In genomic region chr2:46363535-46364170, GRCh38 we compare ENCODE assay signal across 13 cellular contexts.
DNase-seq lines count a peak whose midpoint lies in the region; ATAC-seq and TF ChIP-seq lines count a peak whose summit lies in the region.
"Had no signal": no experiment of that assay in that cellular context is flagged by ENCODE, and none has a peak within 500 bp of the region (broad histone marks: within the 10 kb centered on the region; RNA-seq: fewer than 3 reads in every experiment).

No MANE protein-coding gene starts in this region.

- H3K36me3 ChIP-seq in SK-N-SH (replicated peaks in 1 of 2; ENCODE audit: control insufficient read depth in 1 of 2, insufficient read depth in 2 of 2, low read length in 1 of 2) = peaks cover 49 to 75% of the 10 kb centered on the region in 2 experiments

- H3F3A ChIP-seq in SK-N-SH (replicated peaks; ENCODE audit: insufficient read depth) = no peaks in the 10 kb centered on the region

- no peak for TF ChIP-seq EP300 in SK-N-SH (IDR thresholded peaks at IDR 0.05; ENCODE audit: borderline replicate concordance in 1 of 2, low read depth in 1 of 2, low read length in 1 of 2)

- no peaks in the 10 kb centered on the region for H4K20me1 ChIP-seq in SK-N-SH (ENCODE audit: insufficient read depth)

- no peak for TF ChIP-seq CTCF in SK-N-SH (IDR thresholded peaks at IDR 0.05)
- TF ChIP-seq CTCF in fibroblast of pulmonary artery (IDR thresholded peaks at IDR 0.05; ENCODE audit: low read length, missing control alignments) = no peak
- TF ChIP-seq CTCF in type B pancreatic cell (conservative IDR thresholded peaks at IDR 0.05) = no peak

- POLR2A ChIA-PET in SK-N-SH (lab: Yijun Ruan, JAX) = interaction anchor here (1.0 to 1.1 kb wide), 2 partner anchors 10 to 26 kb away, joined by 3 read pairs; no protein-coding TSS in a partner anchor

- no peak overlapping the region; the same call in 1 of the 2 replicates for H3K9ac ChIP-seq in SK-N-SH

- H3K36me3 Mint-ChIP-seq in activated naive CD4-positive, alpha-beta T cell treated with anti-CD3 and anti-CD28 coated beads, Interleukin-2, amount 50 U/mL, for 72 hours = peaks cover 0 to under 1% of the 10 kb centered on the region in 2 donors
- peaks cover 12% of the 10 kb centered on the region for H3K36me3 Mint-ChIP-seq in type B pancreatic cell
- H3K36me3 Mint-ChIP-seq: naive B cell had no signal

- H3K27me3 ChIP-seq in SK-N-SH (ENCODE audit: insufficient read depth) = no peaks in the 10 kb centered on the region
- H3K27me3 ChIP-seq: ascending aorta, hepatocyte had no signal

- H3K9me2 ChIP-seq in SK-N-SH = no peaks in the 10 kb centered on the region

- no peak for TF ChIP-seq RAD21 in SK-N-SH (IDR thresholded peaks at IDR 0.05; ENCODE audit: low read length)

- peaks cover under 1 to 2% of the 10 kb centered on the region in 2 donors for H3K9me3 Mint-ChIP-seq in activated naive CD4-positive, alpha-beta T cell treated with anti-CD3 and anti-CD28 coated beads, Interleukin-2, amount 50 U/mL, for 72 hours
- no peaks in the 10 kb centered on the region for H3K9me3 Mint-ChIP-seq in type B pancreatic cell
- H3K9me3 Mint-ChIP-seq: CD4-positive, alpha-beta memory T cell; naive B cell had no signal

- no peaks in the 10 kb centered on the region for H3K27me3 Mint-ChIP-seq in type B pancreatic cell
- H3K27me3 Mint-ChIP-seq: CD4-positive, alpha-beta memory T cell; naive B cell had no signal

- peaks cover 18% of the 10 kb centered on the region for H3K4me1 Mint-ChIP-seq in type B pancreatic cell (ENCODE audit: unreplicated experiment)

- H3K4me1 ChIP-seq in SK-N-SH (ENCODE audit: control insufficient read depth in 1 of 2, insufficient read depth in 2 of 2, low read depth in 1 of 2, low read length in 1 of 2) = peaks cover 14 to 66% of the 10 kb centered on the region in 2 experiments; a peak in 3 of 4 replicates

- peaks cover 28% of the 10 kb centered on the region for H3K79me2 ChIP-seq in SK-N-SH (ENCODE audit: insufficient read depth)

- no peak overlapping the region for H3K4me2 ChIP-seq in SK-N-SH
- H3K4me2 ChIP-seq: hepatocyte had no signal

- CTCF ChIA-PET in SK-N-SH (lab: Yijun Ruan, JAX) = interaction anchor here (0.8 to 12.4 kb wide), 13 partner anchors 9 to 364 kb away, joined by 3 to 194 read pairs (median 7); partner anchors contain the start of gene EPAS1

- H3K27ac ChIP-seq in SK-N-SH (ENCODE audit: low read depth in 2 of 2, low read length in 1 of 2) = peak overlapping the region; percentile 75 to 98
- H3K27ac ChIP-seq: hepatocyte had no signal

- ATAC-seq in activated naive CD4-positive, alpha-beta T cell treated with anti-CD3 and anti-CD28 coated beads, Interleukin-2, amount 50 U/mL, for 72 hours = peak; percentile 72 to 91
- ATAC-seq in GM21717 (IDR thresholded peaks at IDR 0.05; ENCODE audit: unreplicated experiment) = no peak
- no peak for ATAC-seq in HG03571 (IDR thresholded peaks at IDR 0.05; ENCODE audit: unreplicated experiment)

- WGBS in SK-N-SH (ENCODE audit: low lambda C conversion rate) = 61% methylated on average over 4 of the region's 4 CpGs

- peak in 1 of 2 donors; percentile 14 for DNase-seq in activated naive CD4-positive, alpha-beta T cell treated with anti-CD3 and anti-CD28 coated beads, Interleukin-2, amount 50 U/mL, for 72 hours (ENCODE audit: low spot score in 2 of 2)
- no peak for DNase-seq in activated naive CD4-positive, alpha-beta T cell (lab: John Stamatoyannopoulos, UW)
- DNase-seq in SK-N-SH (no peak), fibroblast of pulmonary artery (ENCODE audit: low read depth) (peak; percentile 82), type B pancreatic cell (ENCODE audit: extremely low spot score, unreplicated experiment) (no peak), DMS153 treated with DMSO at 0.1 percent for 48 hours (lab: John Stamatoyannopoulos, UW; ENCODE audit: unreplicated experiment) (no peak)
- DNase-seq: CD4-positive, alpha-beta memory T cell; naive B cell; NCI-H524 had no signal

- no peak overlapping the region for H3K4me3 Mint-ChIP-seq in type B pancreatic cell
- H3K4me3 Mint-ChIP-seq: CD4-positive, alpha-beta memory T cell; naive B cell had no signal

- no peak overlapping the region for H2AFZ ChIP-seq in SK-N-SH (ENCODE audit: low read depth)
- H2AFZ ChIP-seq: hepatocyte had no signal

- no peaks in the 10 kb centered on the region for H3K9me3 ChIP-seq in SK-N-SH
- H3K9me3 ChIP-seq: ascending aorta had no signal

- H3K4me3 ChIP-seq in SK-N-SH (ENCODE audit: low read depth in 2 of 2, low read length in 1 of 2) = no peak overlapping the region
- H3K4me3 ChIP-seq in fibroblast of pulmonary artery (replicated peaks; ENCODE audit: low read depth, low read length) = no peak overlapping the region
- H3K4me3 ChIP-seq: ascending aorta, hepatocyte had no signal

- H3K27ac Mint-ChIP-seq in activated naive CD4-positive, alpha-beta T cell treated with anti-CD3 and anti-CD28 coated beads, Interleukin-2, amount 50 U/mL, for 72 hours = no peak overlapping the region
- peak overlapping the region; percentile 26 for H3K27ac Mint-ChIP-seq in type B pancreatic cell
- H3K27ac Mint-ChIP-seq: naive B cell had no signal

TF ChIP-seq in SK-N-SH, 30 proteins besides CTCF, POLR2A, EP300 and RAD21:
- TF ChIP-seq ELF1 (IDR thresholded peaks at IDR 0.05) (no peak), MAX (IDR thresholded peaks at IDR 0.05; ENCODE audit: low read depth) (0 out of 2 replicates have a peak, but pooled peaks have one; percentile 45), REST (IDR thresholded peaks at IDR 0.05; ENCODE audit: low read depth, low read length) (no peak), FOSL2 (IDR thresholded peaks at IDR 0.05; ENCODE audit: borderline replicate concordance, low read depth) (peak; percentile 48; the same call in 1 of the 2 replicates), YY1 (IDR thresholded peaks at IDR 0.05; ENCODE audit: low read depth) (no peak), EZH2phosphoT487 (IDR thresholded peaks at IDR 0.05; ENCODE audit: borderline replicate concordance, low read depth) (no peak), NFIC (IDR thresholded peaks at IDR 0.05; ENCODE audit: borderline replicate concordance) (0 out of 2 replicates have a peak, but pooled peaks have one; percentile 22), SMC3 (IDR thresholded peaks at IDR 0.05; ENCODE audit: low read depth, low read length) (no peak)
TF ChIP-seq in SK-N-SH: peak in this region for 3.

Comparison
In these comparisons a context has a peak if more than half of its experiments do, and no peak if none do; other contexts are left out.
1. ATAC-seq: peak in activated naive CD4-positive, alpha-beta T cell treated with anti-CD3 and anti-CD28 coated beads, Interleukin-2, amount 50 U/mL, for 72 hours (2 of 2); none in GM21717 (single experiment) and HG03571 (single experiment).